1 cellular context compared by ENCODE assay signal in the genomic region with DNA sequence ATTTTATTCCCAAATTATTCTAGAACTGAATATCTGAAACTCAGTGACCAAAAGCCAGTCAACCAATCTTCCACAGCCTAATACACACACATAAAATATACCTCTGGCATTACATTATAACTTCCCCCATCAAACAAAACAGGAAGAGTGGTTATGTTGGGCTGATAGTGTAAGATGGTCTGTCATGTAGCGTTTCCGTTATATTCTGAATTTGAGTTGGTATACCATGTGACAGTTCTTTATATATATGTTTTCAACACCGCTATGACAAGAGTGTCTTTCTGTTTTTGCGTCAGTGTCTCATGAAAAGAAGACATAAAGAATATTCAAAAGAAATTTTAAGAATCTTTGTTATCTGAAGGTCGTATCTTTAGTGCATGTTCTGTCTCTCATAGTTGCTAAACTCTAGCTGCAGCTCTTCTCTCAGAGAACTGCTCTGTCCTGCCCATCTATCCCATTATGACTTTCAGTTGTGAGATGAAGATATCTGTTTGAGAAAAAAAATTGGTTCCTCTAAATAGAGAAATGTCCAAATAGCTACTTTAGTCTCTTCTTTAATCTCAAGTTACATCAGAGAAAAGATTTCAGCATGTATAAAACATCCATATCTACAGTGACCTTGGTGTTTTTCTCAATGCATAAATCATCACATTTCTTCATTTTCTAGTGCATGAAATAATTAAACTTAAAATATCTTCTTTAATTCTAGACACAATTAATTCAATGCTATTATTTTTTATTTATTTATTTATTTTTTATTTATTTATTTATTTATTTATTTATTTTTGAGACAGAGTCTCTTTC.
TF ChIP-seq lines count a peak whose summit lies in the region.

No MANE protein-coding gene starts in this region.

TF ChIP-seq in A549, 52 proteins besides CTCF, POLR2A, EP300 and RAD21 (continued from another document):
- TF ChIP-seq, protein P1, sequence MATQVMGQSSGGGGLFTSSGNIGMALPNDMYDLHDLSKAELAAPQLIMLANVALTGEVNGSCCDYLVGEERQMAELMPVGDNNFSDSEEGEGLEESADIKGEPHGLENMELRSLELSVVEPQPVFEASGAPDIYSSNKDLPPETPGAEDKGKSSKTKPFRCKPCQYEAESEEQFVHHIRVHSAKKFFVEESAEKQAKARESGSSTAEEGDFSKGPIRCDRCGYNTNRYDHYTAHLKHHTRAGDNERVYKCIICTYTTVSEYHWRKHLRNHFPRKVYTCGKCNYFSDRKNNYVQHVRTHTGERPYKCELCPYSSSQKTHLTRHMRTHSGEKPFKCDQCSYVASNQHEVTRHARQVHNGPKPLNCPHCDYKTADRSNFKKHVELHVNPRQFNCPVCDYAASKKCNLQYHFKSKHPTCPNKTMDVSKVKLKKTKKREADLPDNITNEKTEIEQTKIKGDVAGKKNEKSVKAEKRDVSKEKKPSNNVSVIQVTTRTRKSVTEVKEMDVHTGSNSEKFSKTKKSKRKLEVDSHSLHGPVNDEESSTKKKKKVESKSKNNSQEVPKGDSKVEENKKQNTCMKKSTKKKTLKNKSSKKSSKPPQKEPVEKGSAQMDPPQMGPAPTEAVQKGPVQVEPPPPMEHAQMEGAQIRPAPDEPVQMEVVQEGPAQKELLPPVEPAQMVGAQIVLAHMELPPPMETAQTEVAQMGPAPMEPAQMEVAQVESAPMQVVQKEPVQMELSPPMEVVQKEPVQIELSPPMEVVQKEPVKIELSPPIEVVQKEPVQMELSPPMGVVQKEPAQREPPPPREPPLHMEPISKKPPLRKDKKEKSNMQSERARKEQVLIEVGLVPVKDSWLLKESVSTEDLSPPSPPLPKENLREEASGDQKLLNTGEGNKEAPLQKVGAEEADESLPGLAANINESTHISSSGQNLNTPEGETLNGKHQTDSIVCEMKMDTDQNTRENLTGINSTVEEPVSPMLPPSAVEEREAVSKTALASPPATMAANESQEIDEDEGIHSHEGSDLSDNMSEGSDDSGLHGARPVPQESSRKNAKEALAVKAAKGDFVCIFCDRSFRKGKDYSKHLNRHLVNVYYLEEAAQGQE (IDR thresholded peaks at IDR 0.05), result no peak
